8 cellular contexts compared by ENCODE assay signal in the genomic region with DNA sequence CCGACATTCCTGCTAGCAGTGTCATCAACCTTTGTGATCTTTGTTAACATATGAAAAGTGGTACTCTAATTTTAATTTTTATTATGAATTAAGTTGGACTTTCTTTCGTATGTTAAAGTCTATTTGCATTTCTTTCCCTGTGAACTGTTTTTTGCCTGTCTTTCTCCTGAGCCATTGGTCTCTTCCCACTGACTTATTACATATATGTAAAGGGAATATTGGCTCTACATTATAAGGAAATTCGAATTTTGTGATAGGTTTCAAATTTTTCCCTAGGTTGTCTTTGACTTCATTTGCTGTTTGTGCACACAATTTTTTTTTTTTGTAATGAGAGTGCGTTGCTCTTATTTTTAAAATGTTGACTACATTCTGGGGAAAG. TPM values are rescaled to one million over a fixed set of nuclear protein-coding genes. Genes with fewer than 3 reads are reported as not detected.
DNase-seq lines count a peak whose midpoint lies in the region; ATAC-seq and TF ChIP-seq lines count a peak whose summit lies in the region.

No MANE protein-coding gene starts in this region.

- peaks cover 40% of the 10 kb centered on the region for H3K79me2 ChIP-seq in MM.1S (ENCODE audit: low read length)

- TF ChIP-seq CTCF in BJ (IDR thresholded peaks at IDR 0.05; ENCODE audit: insufficient read depth, low read depth, low read length), result no peak
- no peak for TF ChIP-seq CTCF in MM.1S (IDR thresholded peaks at IDR 0.05; ENCODE audit: low read length)

- ATAC-seq in HG03095 (IDR thresholded peaks at IDR 0.05; ENCODE audit: unreplicated experiment), result no peak

- H4K20me1 ChIP-seq in MM.1S (ENCODE audit: insufficient read depth, low read length), result no peaks in the 10 kb centered on the region

- H3K4me2 ChIP-seq in MM.1S (ENCODE audit: low read depth, low read length), result peak overlapping the region; percentile 83

- H3K27ac ChIP-seq in MM.1S (ENCODE audit: low read length) (peak overlapping the region; percentile 87; the same call in 1 of the 2 replicates), duodenal mucosa (ENCODE audit: low read depth, low read length) (no peak overlapping the region)

- POLR2A ChIA-PET in BJ (lab: Charles Lee), result no interaction called here

- CTCF ChIA-PET in BJ (lab: Yijun Ruan, JAX), result no interaction called here

- peaks cover 4% of the 10 kb centered on the region; the same call in 1 of the 2 replicates for H3K4me1 ChIP-seq in MM.1S (ENCODE audit: low read length)
- H3K4me1 ChIP-seq in duodenal mucosa (ENCODE audit: control insufficient read depth in 1 of 2, insufficient read depth in 2 of 2, low read length in 2 of 2), result peaks cover 5 to 8% of the 10 kb centered on the region in 2 donors
- peaks cover 18% of the 10 kb centered on the region for H3K4me1 ChIP-seq in neuron (ENCODE audit: insufficient read depth, low read length)

- H3K27me3 ChIP-seq in BJ (ENCODE audit: control insufficient read depth, insufficient read depth, low read length) (no peaks in the 10 kb centered on the region), MM.1S (replicated peaks; ENCODE audit: insufficient read depth, low read length) (no peaks in the 10 kb centered on the region), duodenal mucosa (ENCODE audit: control insufficient read depth in 1 of 2, insufficient read depth in 2 of 2, low read length in 2 of 2) (peaks cover 0 to 4% of the 10 kb centered on the region in 2 donors), neuron (ENCODE audit: insufficient read depth, low read length) (no peaks in the 10 kb centered on the region)

- H3K9ac ChIP-seq in MM.1S (ENCODE audit: low read length) (peak overlapping the region; percentile 97; the same call in 1 of the 2 replicates), duodenal mucosa (ENCODE audit: low read depth in 1 of 2, low read length in 2 of 2) (no peak overlapping the region)

- H3K9me2 ChIP-seq in MM.1S (replicated peaks; ENCODE audit: insufficient read depth, low read length), result no peaks in the 10 kb centered on the region

- no peaks in the 10 kb centered on the region for H3K9me3 ChIP-seq in MM.1S (replicated peaks; ENCODE audit: insufficient read depth, low read length)
- H3K9me3 ChIP-seq in duodenal mucosa (ENCODE audit: control insufficient read depth in 1 of 2, low read length in 2 of 2), result no peaks in the 10 kb centered on the region
- no peaks in the 10 kb centered on the region for H3K9me3 ChIP-seq in neuron (ENCODE audit: low read length)

- DNase-seq in BJ (ENCODE audit: low read depth) (no peak), MM.1S (no peak), occipital lobe (lab: John Stamatoyannopoulos, UW) (no peak), UCSD-AML1 (lab: John Stamatoyannopoulos, UW; ENCODE audit: unreplicated experiment) (no peak)
- no peak for DNase-seq in central memory CD4-positive, alpha-beta T cell

- H3K4me3 ChIP-seq in BJ (ENCODE audit: low read depth, low read length) (peak overlapping the region; percentile 83), MM.1S (ENCODE audit: low read length) (peak overlapping the region; percentile 96; the same call in 1 of the 2 replicates), duodenal mucosa (ENCODE audit: low read depth in 1 of 2, low read length in 2 of 2) (peak overlapping the region; percentile 55 to 85), neuron (ENCODE audit: low read length) (peak overlapping the region; percentile 98)

- peak overlapping the region; percentile 93 for H2AFZ ChIP-seq in MM.1S (ENCODE audit: low read length)
- H2AFZ ChIP-seq in neuron (ENCODE audit: low read depth, low read length), result peak overlapping the region; percentile 94

- H3K36me3 ChIP-seq in BJ (ENCODE audit: control insufficient read depth, insufficient read depth, low read length) (peaks cover 7% of the 10 kb centered on the region), MM.1S (replicated peaks; ENCODE audit: insufficient read depth, low read length) (peaks cover 8% of the 10 kb centered on the region), duodenal mucosa (ENCODE audit: control insufficient read depth in 1 of 2, insufficient read depth in 2 of 2, low read length in 2 of 2) (peaks cover 12 to 20% of the 10 kb centered on the region in 2 donors), neuron (ENCODE audit: insufficient read depth, low read length) (peaks cover 23% of the 10 kb centered on the region)

- peaks cover 4% of the 10 kb centered on the region; the same call in 1 of the 2 replicates for H3F3A ChIP-seq in MM.1S (ENCODE audit: insufficient read depth, low read length)

RNA-seq across cellular contexts. Expression of a gene that starts 0.4 kb away (rescaled TPM):
- 55.8 and 102 TPM in 2 replicates for polyA plus RNA-seq in BJ (2011; rRNA removed)
- 50.9 TPM in 2 replicates for polyA minus RNA-seq in BJ (2011; rRNA and poly(A)+ RNA removed)
- total RNA-seq in occipital lobe, result 49.4 TPM

RNA-seq across cellular contexts. Expression of a gene that starts 47.1 kb away (rescaled TPM):
- polyA plus RNA-seq in BJ (2011; rRNA removed), result 43.9 and 54.9 TPM in 2 replicates
- polyA minus RNA-seq in BJ (2011; rRNA and poly(A)+ RNA removed), result 10.7 and 12.1 TPM in 2 replicates
- 53.0 TPM for total RNA-seq in occipital lobe

RNA-seq across cellular contexts. Expression of a gene that starts 55.2 kb away (rescaled TPM):
- polyA plus RNA-seq in BJ (2011; rRNA removed), result not detected in 2 replicates
- polyA minus RNA-seq in BJ (2011; rRNA and poly(A)+ RNA removed), result not detected in 2 replicates
- total RNA-seq in occipital lobe, result not detected
